In genomic region chr3:45487508-45487907, GRCh38 we compare ENCODE assay signal across 33 cellular contexts.
"Had no signal": no experiment of that assay in that cellular context is flagged by ENCODE, and none has a peak within 500 bp of the region (broad histone marks: within the 10 kb centered on the region; RNA-seq: fewer than 3 reads in every experiment).

No MANE protein-coding gene starts in this region.

- ATAC-seq: activated CD8-positive, alpha-beta memory T cell treated with anti-CD3 and anti-CD28 coated beads, Interleukin-2, amount 10 ng/mL, durations not matched to agents 7 days and 5 days; activated naive CD4-positive, alpha-beta T cell treated with anti-CD3 and anti-CD28 coated beads, Interleukin-2, amount 50 U/mL, for 72 hours; activated naive CD8-positive, alpha-beta T cell treated with anti-CD3 and anti-CD28 coated beads, Interleukin-2, amount 50 U/mL, for 24 hours; activated T-cell treated with anti-CD3 and anti-CD28 coated beads, Interleukin-2, amount 50 U/mL, for 4 hours; T-helper 17 cell had no signal

- H3K27me3 ChIP-seq: SJSA1 had no signal

- H3K4me3 ChIP-seq: SJSA1 had no signal

- H3K9me3 Mint-ChIP-seq: activated naive CD8-positive, alpha-beta T cell treated with anti-CD3 and anti-CD28 coated beads, Interleukin-2, amount 50 U/mL, for 24 hours had no signal

- H3K4me1 Mint-ChIP-seq: activated B cell treated with CpG ODN at 0.5 μM for 24 hours; brain; central memory CD8-positive, alpha-beta T cell had no signal

- FAIRE-seq: astrocyte, RCC 7860, TTC549 had no signal

- H3K27me3 Mint-ChIP-seq: activated B cell treated with CpG ODN at 0.5 μM for 24 hours; activated CD4-positive, alpha-beta T cell treated with anti-CD3 and anti-CD28 coated beads, Interleukin-2, amount 10 ng/mL, durations not matched to agents 24 days and 14 days; activated CD8-positive, alpha-beta memory T cell treated with anti-CD3 and anti-CD28 coated beads, Interleukin-2, amount 10 ng/mL, durations not matched to agents 7 days and 5 days; activated naive CD8-positive, alpha-beta T cell treated with anti-CD3 and anti-CD28 coated beads, Interleukin-2, amount 50 U/mL, for 24 hours; brain; central memory CD8-positive, alpha-beta T cell; T-helper 17 cell had no signal

- DNase-seq: activated B cell treated with CpG ODN at 0.5 μM for 24 hours; activated CD4-positive, alpha-beta T cell treated with anti-CD3 and anti-CD28 coated beads for 1 hour; activated CD4-positive, alpha-beta T cell treated with anti-CD3 and anti-CD28 coated beads, Interleukin-2, amount 10 ng/mL, durations not matched to agents 24 days and 14 days; activated CD4-positive, alpha-beta T cell treated with anti-CD3 and anti-CD28 coated beads, Interleukin-2, amount 50 U/mL, for 48 hours; activated CD8-positive, alpha-beta memory T cell treated with anti-CD3 and anti-CD28 coated beads, Interleukin-2, amount 10 ng/mL, durations not matched to agents 7 days and 5 days; activated effector memory CD4-positive, alpha-beta T cell treated with anti-CD3 and anti-CD28 coated beads, Interleukin-2, amount 50 U/mL, for 16 hours; activated naive CD4-positive, alpha-beta T cell treated with Interleukin-2 at 50 U/mL for 16 hours; activated naive CD8-positive, alpha-beta T cell treated with anti-CD3 and anti-CD28 coated beads, Interleukin-2, amount 50 U/mL, for 24 hours; activated T-cell treated with anti-CD3 and anti-CD28 coated beads, Interleukin-2, amount 50 U/mL, for 4 hours; amygdala; Kasumi-1; KBM-7; MV-4-11; NCI-H1092 treated with DMSO at 0.1 percent for 48 hours; NCI-H1417 treated with DMSO at 0.1 percent for 48 hours; NCI-H1694; NCI-H2029; NCI-H2107; NCI-H2171 treated with DMSO at 0.1 percent for 48 hours; NCI-H345; NCI-H510A; NCI-H526 treated with DMSO at 0.1 percent for 48 hours; NCI-H82; SHP77; T-helper 17 cell; T-helper 9 cell had no signal

- H3K27ac Mint-ChIP-seq: activated B cell treated with CpG ODN at 0.5 μM for 24 hours; activated CD4-positive, alpha-beta T cell treated with anti-CD3 and anti-CD28 coated beads, Interleukin-2, amount 10 ng/mL, durations not matched to agents 24 days and 14 days; activated CD8-positive, alpha-beta memory T cell treated with anti-CD3 and anti-CD28 coated beads, Interleukin-2, amount 10 ng/mL, durations not matched to agents 7 days and 5 days; activated naive CD4-positive, alpha-beta T cell treated with anti-CD3 and anti-CD28 coated beads, Interleukin-2, amount 50 U/mL, for 72 hours; activated naive CD8-positive, alpha-beta T cell treated with anti-CD3 and anti-CD28 coated beads, Interleukin-2, amount 50 U/mL, for 24 hours; brain; T-helper 17 cell had no signal

- H3K9me3 ChIP-seq: SJSA1 had no signal

- H3K27ac ChIP-seq: SJSA1 had no signal

- H3K4me1 ChIP-seq: SJSA1 had no signal

- H3K4me3 Mint-ChIP-seq: activated B cell treated with CpG ODN at 0.5 μM for 24 hours; activated CD4-positive, alpha-beta T cell treated with anti-CD3 and anti-CD28 coated beads, Interleukin-2, amount 10 ng/mL, durations not matched to agents 24 days and 14 days; activated CD8-positive, alpha-beta memory T cell treated with anti-CD3 and anti-CD28 coated beads, Interleukin-2, amount 10 ng/mL, durations not matched to agents 7 days and 5 days; activated naive CD8-positive, alpha-beta T cell treated with anti-CD3 and anti-CD28 coated beads, Interleukin-2, amount 50 U/mL, for 24 hours; activated T-cell treated with anti-CD3 and anti-CD28 coated beads, Interleukin-2, amount 50 U/mL, for 4 hours; brain; central memory CD8-positive, alpha-beta T cell; T-helper 17 cell had no signal
